ENCODE assay signal across 19 cellular contexts in the genomic region with DNA sequence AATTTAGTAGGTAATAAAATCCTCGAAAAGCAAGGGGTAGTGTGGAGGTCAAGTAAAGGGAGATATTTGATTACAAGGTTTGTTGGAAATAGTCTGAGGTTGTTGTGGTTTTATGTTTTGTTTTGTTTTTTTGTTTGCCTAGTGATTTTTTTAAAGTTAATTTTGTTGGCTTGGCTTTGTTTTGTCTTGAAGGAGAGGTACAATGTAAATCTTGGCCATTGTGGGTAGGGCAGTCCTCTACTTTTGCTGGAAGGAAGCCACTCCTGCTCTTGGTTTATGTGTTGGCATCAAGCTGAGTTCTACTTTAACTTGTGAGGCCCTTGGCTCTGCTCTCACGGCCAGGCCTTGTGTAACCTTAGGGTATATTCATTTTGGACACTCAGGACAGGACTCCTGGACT. TPM values are rescaled to one million over a fixed set of nuclear protein-coding genes. Genes with fewer than 3 reads are reported as not detected.
DNase-seq lines count a peak whose midpoint lies in the region; ATAC-seq and TF ChIP-seq lines count a peak whose summit lies in the region.
"Had no signal": no experiment of that assay in that cellular context is flagged by ENCODE, and none has a peak within 500 bp of the region (broad histone marks: within the 10 kb centered on the region; RNA-seq: fewer than 3 reads in every experiment).

No MANE protein-coding gene starts in this region.

- intact Hi-C loops in Calu3 (cut with micrococcal nuclease; ENCODE audit: unreplicated experiment), result loop anchor here (10.0 kb wide), 1 partner anchor 217 kb away; no protein-coding TSS in a partner anchor

- peaks cover 29% of the 10 kb centered on the region for H3K4me1 ChIP-seq in neural progenitor cell

- CTCF ChIA-PET in Calu3 (lab: Charles Lee), result interaction anchor here (0.6 to 0.8 kb wide), 3 partner anchors 93 to 1183 kb away, joined by 3 to 4 read pairs (median 3); no protein-coding TSS in a partner anchor

- DNase-seq in Calu3 (no peak), RPMI7951 (ENCODE audit: low read depth) (peak; percentile 32), fibroblast of villous mesenchyme (ENCODE audit: low read depth) (peak; percentile 26), neural progenitor cell (ENCODE audit: low spot score) (no peak)
- DNase-seq: ACHN; activated effector memory CD4-positive, alpha-beta T cell treated with anti-CD3 and anti-CD28 coated beads, Interleukin-2, amount 50 U/mL, for 16 hours; CD4-positive, alpha-beta T cell; EL; NCI-H1930; OCI-M1; stimulated activated CD4-positive, alpha-beta T cell treated with anti-CD3 and anti-CD28 coated beads, Interleukin-4, amount 100 ng/mL, for 4 hours; tibial artery had no signal

- no peaks in the 10 kb centered on the region for H3K36me3 ChIP-seq in neural progenitor cell
- H3K36me3 ChIP-seq: neutrophil, tibial artery had no signal

- no peak overlapping the region for H2AFZ ChIP-seq in neural progenitor cell (replicated peaks)

- no peak overlapping the region for H3K4me3 ChIP-seq in fibroblast of villous mesenchyme (ENCODE audit: low read depth, low read length)
- H3K4me3 ChIP-seq in neural progenitor cell, result no peak overlapping the region
- H3K4me3 ChIP-seq: tibial artery had no signal

- H3K27ac Mint-ChIP-seq in Calu3 (ENCODE audit: unreplicated experiment) (peak overlapping the region; percentile 54), neural progenitor cell (no peak overlapping the region)
- H3K27ac Mint-ChIP-seq: CD4-positive, alpha-beta T cell; dendritic cell treated with granulocyte-macrophage colony-stimulating factor and Interleukin-4, amounts not matched to agents 40 ng/mL and 50 ng/mL, for 4 days had no signal

- ATAC-seq in HG02840 (IDR thresholded peaks at IDR 0.05; ENCODE audit: low FRiP score, unreplicated experiment), result no peak
- no peak for ATAC-seq in HG02623 (IDR thresholded peaks at IDR 0.05; ENCODE audit: unreplicated experiment)
- ATAC-seq in GM19397 (IDR thresholded peaks at IDR 0.05; ENCODE audit: unreplicated experiment), result no peak
- no peak for ATAC-seq in GM21723 (IDR thresholded peaks at IDR 0.05; ENCODE audit: unreplicated experiment)
- ATAC-seq: sciatic nerve had no signal

- no peak overlapping the region for H3K9ac ChIP-seq in neural progenitor cell

- no peaks in the 10 kb centered on the region for H3K9me3 ChIP-seq in neural progenitor cell (ENCODE audit: low read depth)
- H3K9me3 ChIP-seq: neutrophil, tibial artery had no signal

- TF ChIP-seq CTCF in Calu3 (IDR thresholded peaks at IDR 0.05; ENCODE audit: unreplicated experiment) (no peak), fibroblast of villous mesenchyme (IDR thresholded peaks at IDR 0.05; ENCODE audit: insufficient read depth, low read depth, low read length) (no peak), neural progenitor cell (IDR thresholded peaks at IDR 0.05) (no peak)

- H3K4me1 Mint-ChIP-seq in Calu3 (ENCODE audit: low read depth, unreplicated experiment) (peaks cover 40% of the 10 kb centered on the region), neural progenitor cell (peaks cover 33% of the 10 kb centered on the region)

- no peaks in the 10 kb centered on the region for H3K27me3 Mint-ChIP-seq in Calu3 (ENCODE audit: unreplicated experiment)
- peaks cover 2% of the 10 kb centered on the region for H3K27me3 Mint-ChIP-seq in neural progenitor cell (ENCODE audit: insufficient read depth, low read depth)

- H3K4me3 Mint-ChIP-seq in Calu3 (ENCODE audit: low read depth, unreplicated experiment) (no peak overlapping the region), neural progenitor cell (peak overlapping the region; percentile 67)
- H3K4me3 Mint-ChIP-seq: CD4-positive, alpha-beta T cell; dendritic cell treated with granulocyte-macrophage colony-stimulating factor and Interleukin-4, amounts not matched to agents 40 ng/mL and 50 ng/mL, for 4 days had no signal

- BruUV-seq in Calu3 (replicated peaks; lab: Mats Ljungman, UMichigan), result no TSS peak

- no peak overlapping the region for H3K27ac ChIP-seq in neural progenitor cell
- H3K27ac ChIP-seq: neutrophil had no signal

- H3K36me3 Mint-ChIP-seq in Calu3 (ENCODE audit: insufficient read depth, unreplicated experiment) (peaks cover 36% of the 10 kb centered on the region), neural progenitor cell (peaks cover 45% of the 10 kb centered on the region)

- H3K4me2 ChIP-seq in neural progenitor cell, result peak overlapping the region; percentile 14

- peaks cover 16% of the 10 kb centered on the region for H3K27me3 ChIP-seq in neural progenitor cell
- H3K27me3 ChIP-seq: tibial artery had no signal

- peaks cover 80% of the 10 kb centered on the region for H3K79me2 ChIP-seq in neural progenitor cell (ENCODE audit: low read depth)

- no peaks in the 10 kb centered on the region for H3K9me3 Mint-ChIP-seq in Calu3 (ENCODE audit: low read depth, unreplicated experiment)
- H3K9me3 Mint-ChIP-seq in neural progenitor cell, result peaks cover 24% of the 10 kb centered on the region
- H3K9me3 Mint-ChIP-seq: CD4-positive, alpha-beta T cell; dendritic cell treated with granulocyte-macrophage colony-stimulating factor and Interleukin-4, amounts not matched to agents 40 ng/mL and 50 ng/mL, for 4 days had no signal

- peaks cover 13% of the 10 kb centered on the region for H3F3A ChIP-seq in neural progenitor cell (ENCODE audit: low read depth)

- peaks cover 55% of the 10 kb centered on the region for H4K20me1 ChIP-seq in neural progenitor cell (ENCODE audit: low read depth)

RNA-seq across cellular contexts. Expression of gene AMOTL1, which starts 3.2 kb away (rescaled TPM):
- total RNA-seq in Calu3 (2022), result 22.0 and 24.2 TPM in 2 replicates
- total RNA-seq in RPMI7951 (2014; rRNA removed; shearing (Covaris generic)), result 24.4 and 24.8 TPM in 2 replicates
- total RNA-seq in fibroblast of villous mesenchyme, result 25.9 and 27.7 TPM in 2 replicates
- total RNA-seq in neural progenitor cell (ENCODE audit: low replicate concordance), result 22.6 and 29.5 TPM in 2 replicates

Comparison
In these comparisons a context has a peak if more than half of its experiments do, and no peak if none do; other contexts are left out.
1. DNase-seq: peak in RPMI7951 (single experiment) and fibroblast of villous mesenchyme (single experiment); none in Calu3 (single experiment) and neural progenitor cell (single experiment).